Comparison of ENCODE assay signal across 15 cellular contexts in the genomic region with DNA sequence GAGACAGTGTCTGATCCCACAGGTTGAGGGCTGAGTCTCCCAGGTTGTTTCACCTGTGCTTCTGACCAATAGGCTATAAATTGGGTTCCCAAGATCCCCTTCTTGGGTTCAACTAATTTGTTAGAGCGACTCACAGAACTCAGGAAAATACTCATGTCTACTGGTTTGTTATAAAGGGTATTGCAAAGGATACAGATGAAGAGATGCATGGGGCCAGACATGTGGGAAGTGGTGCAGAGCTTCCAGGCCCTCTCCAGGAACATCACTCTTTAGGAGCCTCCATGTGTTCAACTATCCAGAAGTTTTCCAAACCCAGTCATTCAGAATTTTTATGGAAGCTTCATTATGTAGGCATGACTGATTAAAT. TPM values are rescaled to one million over a fixed set of nuclear protein-coding genes. Genes with fewer than 3 reads are reported as not detected.
DNase-seq lines count a peak whose midpoint lies in the region; ATAC-seq and TF ChIP-seq lines count a peak whose summit lies in the region.
"Had no signal": no experiment of that assay in that cellular context is flagged by ENCODE, and none has a peak within 500 bp of the region (broad histone marks: within the 10 kb centered on the region; RNA-seq: fewer than 3 reads in every experiment).

No MANE protein-coding gene starts in this region.

- H3K27ac ChIP-seq in CD4-positive, alpha-beta T cell (ENCODE audit: low read depth, low read length) = no peak overlapping the region
- no peak overlapping the region for H3K27ac ChIP-seq in CD8-positive, alpha-beta T cell (ENCODE audit: low read depth, low read length)
- peak overlapping the region; percentile 43 for H3K27ac ChIP-seq in naive thymus-derived CD4-positive, alpha-beta T cell (ENCODE audit: low read depth, low read length)

- H3K4me1 ChIP-seq in CD8-positive, alpha-beta T cell (ENCODE audit: insufficient read depth, low read length) = peaks cover 54% of the 10 kb centered on the region
- H3K4me1 ChIP-seq in naive thymus-derived CD4-positive, alpha-beta T cell (ENCODE audit: control insufficient read depth in 2 of 2, insufficient read depth in 2 of 2, low read length in 2 of 2) = peaks cover 6 to 48% of the 10 kb centered on the region in 2 donors
- H3K4me1 ChIP-seq: BE2C had no signal

- intact Hi-C loops in CD4-positive, alpha-beta T cell (cut with DNase I, micrococcal nuclease) = no loop called here
- intact Hi-C loops in CD8-positive, alpha-beta T cell (cut with DNase I, micrococcal nuclease) = no loop called here
- intact Hi-C loops in naive thymus-derived CD4-positive, alpha-beta T cell (cut with micrococcal nuclease) = loop anchor here (10.0 kb wide), 2 partner anchors 166 to 364 kb away; a partner anchor contains a TSS

- CTCF ChIA-PET in CD4-positive, alpha-beta T cell (lab: Charles Lee) = interaction anchor here (1.1 kb wide), 1 partner anchor 72 kb away, joined by 6 read pairs; no protein-coding TSS in a partner anchor
- CTCF ChIA-PET in CD8-positive, alpha-beta T cell (lab: Charles Lee) = interaction anchor here (0.9 to 1.1 kb wide), 3 partner anchors 26 to 111 kb away, joined by 3 read pairs; no protein-coding TSS in a partner anchor
- CTCF ChIA-PET in naive thymus-derived CD4-positive, alpha-beta T cell (lab: Charles Lee) = interaction anchor here (0.6 to 1.7 kb wide), 3 partner anchors 14 to 211 kb away, joined by 3 read pairs; no protein-coding TSS in a partner anchor

- no peaks in the 10 kb centered on the region for H3K9me3 Mint-ChIP-seq in CD4-positive, alpha-beta T cell
- H3K9me3 Mint-ChIP-seq in CD8-positive, alpha-beta T cell = no peaks in the 10 kb centered on the region
- H3K9me3 Mint-ChIP-seq in naive thymus-derived CD4-positive, alpha-beta T cell = no peaks in the 10 kb centered on the region
- H3K9me3 Mint-ChIP-seq: CD8-positive, alpha-beta memory T cell; GM23338 had no signal

- no peak for TF ChIP-seq CTCF in CD4-positive, alpha-beta T cell (IDR thresholded peaks at IDR 0.05)
- TF ChIP-seq CTCF in CD8-positive, alpha-beta T cell (IDR thresholded peaks at IDR 0.05) = no peak
- TF ChIP-seq CTCF in GM13977 (IDR thresholded peaks at IDR 0.05; ENCODE audit: extremely low read depth, insufficient read depth, missing control alignments) = no peak

- H3K4me1 Mint-ChIP-seq in CD4-positive, alpha-beta T cell (ENCODE audit: low read depth) = peaks cover 75% of the 10 kb centered on the region
- peaks cover 64% of the 10 kb centered on the region for H3K4me1 Mint-ChIP-seq in CD8-positive, alpha-beta T cell (ENCODE audit: low read depth)
- peaks cover 45 to 78% (median 71%) of the 10 kb centered on the region in 7 donors for H3K4me1 Mint-ChIP-seq in naive thymus-derived CD4-positive, alpha-beta T cell

- ATAC-seq in CD4-positive, alpha-beta T cell (ENCODE audit: poor library complexity) = no peak
- no peak for ATAC-seq in CD8-positive, alpha-beta T cell
- no peak for ATAC-seq in naive thymus-derived CD4-positive, alpha-beta T cell
- ATAC-seq: GM23338 had no signal

- in situ Hi-C loops in GM13977 (cut with MboI; ENCODE audit: low pct_unique_long_range_greater_than_20kb, low sequenced_read_pairs, unreplicated experiment) = no loop called here

- peaks cover 29% of the 10 kb centered on the region for H3K36me3 Mint-ChIP-seq in CD4-positive, alpha-beta T cell (ENCODE audit: low read depth)
- peaks cover 31% of the 10 kb centered on the region for H3K36me3 Mint-ChIP-seq in CD8-positive, alpha-beta T cell
- H3K36me3 Mint-ChIP-seq in naive thymus-derived CD4-positive, alpha-beta T cell = peaks cover 6 to 22% (median 10%) of the 10 kb centered on the region in 5 donors

- H3K36me3 ChIP-seq in CD8-positive, alpha-beta T cell (ENCODE audit: insufficient read depth, low read length) = peaks cover 8% of the 10 kb centered on the region
- H3K36me3 ChIP-seq in naive thymus-derived CD4-positive, alpha-beta T cell (ENCODE audit: control insufficient read depth in 2 of 3, insufficient read depth in 3 of 3, low read length in 3 of 3) = peaks cover 0 to 16% (median 0%) of the 10 kb centered on the region in 3 experiments

- H3K27me3 Mint-ChIP-seq in CD4-positive, alpha-beta T cell = no peaks in the 10 kb centered on the region
- no peaks in the 10 kb centered on the region for H3K27me3 Mint-ChIP-seq in CD8-positive, alpha-beta T cell (ENCODE audit: low read depth)
- no peaks in the 10 kb centered on the region for H3K27me3 Mint-ChIP-seq in naive thymus-derived CD4-positive, alpha-beta T cell

- H3K27me3 ChIP-seq in CD4-positive, alpha-beta T cell (ENCODE audit: control insufficient read depth, insufficient read depth, low read length) = no peaks in the 10 kb centered on the region
- no peaks in the 10 kb centered on the region for H3K27me3 ChIP-seq in CD8-positive, alpha-beta T cell (ENCODE audit: insufficient read depth, low read length)
- no peaks in the 10 kb centered on the region for H3K27me3 ChIP-seq in naive thymus-derived CD4-positive, alpha-beta T cell (ENCODE audit: control insufficient read depth in 2 of 2, insufficient read depth in 2 of 2, low read length in 2 of 2)
- H3K27me3 ChIP-seq: BE2C had no signal

- peak overlapping the region; percentile 3 for H3K4me3 Mint-ChIP-seq in CD4-positive, alpha-beta T cell
- H3K4me3 Mint-ChIP-seq in CD8-positive, alpha-beta T cell = no peak overlapping the region
- peak overlapping the region in 5 of 10 donors; percentile 11 to 60 (median 37) for H3K4me3 Mint-ChIP-seq in naive thymus-derived CD4-positive, alpha-beta T cell
- H3K4me3 Mint-ChIP-seq: GM23338 had no signal

- H3K27ac Mint-ChIP-seq in CD4-positive, alpha-beta T cell = peak overlapping the region; percentile 60
- peak overlapping the region; percentile 79 for H3K27ac Mint-ChIP-seq in CD8-positive, alpha-beta T cell
- peak overlapping the region in 6 of 9 donors; percentile 20 to 83 (median 50) for H3K27ac Mint-ChIP-seq in naive thymus-derived CD4-positive, alpha-beta T cell
- H3K27ac Mint-ChIP-seq: GM23338 had no signal

- POLR2A ChIA-PET in CD4-positive, alpha-beta T cell (lab: Charles Lee) = interaction anchor here (0.8 to 3.1 kb wide), 2 partner anchors 27 to 28 kb away, joined by 3 to 15 read pairs; no protein-coding TSS in a partner anchor
- POLR2A ChIA-PET in CD8-positive, alpha-beta T cell (lab: Charles Lee) = interaction anchor here (1.2 kb wide), 1 partner anchor 35 kb away, joined by 3 read pairs; no protein-coding TSS in a partner anchor
- POLR2A ChIA-PET in naive thymus-derived CD4-positive, alpha-beta T cell (lab: Charles Lee) = interaction anchor here (1.1 to 2.4 kb wide), 2 partner anchors 20 to 27 kb away, joined by 3 to 14 read pairs; no protein-coding TSS in a partner anchor

- H3K9me3 ChIP-seq in CD4-positive, alpha-beta T cell (ENCODE audit: control insufficient read depth, low read length) = no peaks in the 10 kb centered on the region
- no peaks in the 10 kb centered on the region for H3K9me3 ChIP-seq in CD8-positive, alpha-beta T cell (ENCODE audit: low read length)
- H3K9me3 ChIP-seq in naive thymus-derived CD4-positive, alpha-beta T cell (ENCODE audit: control insufficient read depth in 2 of 3, low read length in 3 of 3) = no peaks in the 10 kb centered on the region
- H3K9me3 ChIP-seq: BE2C had no signal

- DNase-seq in CD4-positive, alpha-beta T cell = no peak
- no peak for DNase-seq in CD8-positive, alpha-beta T cell
- no peak for DNase-seq in naive thymus-derived CD4-positive, alpha-beta T cell
- DNase-seq in GM13977 (ENCODE audit: low spot score) = no peak
- DNase-seq in NCI-H69 (lab: John Stamatoyannopoulos, UW) = no peak
- DNase-seq in anterior cingulate cortex (lab: John Stamatoyannopoulos, UW) = no peak
- DNase-seq: ACHN; BE2C; C1 segment of cervical spinal cord; CD8-positive, alpha-beta memory T cell; COR-L47; HCEC 1CT; IMR-90; KBM-7 had no signal

- H3K4me3 ChIP-seq in CD8-positive, alpha-beta T cell (ENCODE audit: low read depth, low read length) = no peak overlapping the region
- H3K4me3 ChIP-seq in naive thymus-derived CD4-positive, alpha-beta T cell (ENCODE audit: low read length) = no peak overlapping the region
- H3K4me3 ChIP-seq: GM23338 had no signal

RNA-seq across cellular contexts. Expression of a gene that starts 4.7 kb away (rescaled TPM):
- 10 to 100 TPM; 24.1 to 27.7 TPM for total RNA-seq in CD4-positive, alpha-beta T cell
- total RNA-seq in CD8-positive, alpha-beta T cell = 10 to 100 TPM; 24.6 to 27.3 TPM
- 10 to 100 TPM; 31.1 to 71.3 (median 42.0) TPM for total RNA-seq in naive thymus-derived CD4-positive, alpha-beta T cell
- 10 to 100 TPM; 20.6 to 26.2 TPM for polyA plus RNA-seq in naive thymus-derived CD4-positive, alpha-beta T cell

RNA-seq across cellular contexts. Expression of a gene that starts 16.5 kb away (rescaled TPM):
- total RNA-seq in CD4-positive, alpha-beta T cell = 100 to 1,000 TPM; 181 to 191 TPM
- 100 to 1,000 TPM; 316 TPM for total RNA-seq in CD8-positive, alpha-beta T cell
- total RNA-seq in naive thymus-derived CD4-positive, alpha-beta T cell = 100 to 1,000 TPM; 169 to 235 (median 201) TPM
- polyA plus RNA-seq in naive thymus-derived CD4-positive, alpha-beta T cell = 10 to 100 TPM; 24.3 to 76.6 TPM

RNA-seq across cellular contexts. Expression of a gene that starts 53.3 kb away (rescaled TPM):
- total RNA-seq in CD4-positive, alpha-beta T cell = 1 to 10 TPM; 2.5 to 3.1 TPM
- 1 to 10 TPM; 2.6 to 2.7 TPM for total RNA-seq in CD8-positive, alpha-beta T cell
- 1 to 10 TPM in 4 of 5 experiments, under 1 TPM in 1; 0.70 to 2.6 (median 2.2) TPM for total RNA-seq in naive thymus-derived CD4-positive, alpha-beta T cell
- under 1 TPM; 0.21 to 0.35 TPM for polyA plus RNA-seq in naive thymus-derived CD4-positive, alpha-beta T cell

Comparison
In these comparisons a context has a peak if more than half of its experiments do, and no peak if none do; other contexts are left out.
1. intact Hi-C loops: an anchor here in naive thymus-derived CD4-positive, alpha-beta T cell (10.0 kb wide); none called in CD4-positive, alpha-beta T cell and CD8-positive, alpha-beta T cell.